ENCODE assay signal across 1 cellular context in genomic region chr1:236021424-236022135, GRCh38.
TF ChIP-seq lines count a peak whose summit lies in the region.

No MANE protein-coding gene starts in this region.

TF ChIP-seq in WTC11, 78 proteins besides CTCF, POLR2A, EP300 and RAD21 (continued from another document):
- TF ChIP-seq TP53 (CRISPR knock-in tag; IDR thresholded peaks at IDR 0.05): no peak
- no peak for TF ChIP-seq RELA (CRISPR knock-in tag; IDR thresholded peaks at IDR 0.05; ENCODE audit: borderline replicate concordance)
- TF ChIP-seq MYBL2 (CRISPR knock-in tag; IDR thresholded peaks at IDR 0.05): no peak
- TF ChIP-seq ZBTB21 (CRISPR knock-in tag; IDR thresholded peaks at IDR 0.05; ENCODE audit: borderline replicate concordance): no peak
- TF ChIP-seq PRDM15 (CRISPR knock-in tag; IDR thresholded peaks at IDR 0.05): no peak
- TF ChIP-seq GTF2I (CRISPR knock-in tag; conservative IDR thresholded peaks at IDR 0.05): no peak
- TF ChIP-seq MAX (CRISPR knock-in tag; IDR thresholded peaks at IDR 0.05): no peak
- no peak for TF ChIP-seq CREM (CRISPR knock-in tag; IDR thresholded peaks at IDR 0.05)
- no peak for TF ChIP-seq ARID4B (CRISPR knock-in tag; IDR thresholded peaks at IDR 0.05; ENCODE audit: borderline replicate concordance)
- no peak for TF ChIP-seq IRF1 (CRISPR knock-in tag; IDR thresholded peaks at IDR 0.05)
- no peak for TF ChIP-seq ATF3 (CRISPR knock-in tag; conservative IDR thresholded peaks at IDR 0.05)
- no peak for TF ChIP-seq ETV6 (CRISPR knock-in tag; IDR thresholded peaks at IDR 0.05)
